In genomic region chr5:98907951-98908350, GRCh38 we compare ENCODE assay signal across 19 cellular contexts. TPM values are rescaled to one million over a fixed set of nuclear protein-coding genes. Genes with fewer than 3 reads are reported as not detected.
DNase-seq lines count a peak whose midpoint lies in the region; ATAC-seq and TF ChIP-seq lines count a peak whose summit lies in the region.
"Had no signal": no experiment of that assay in that cellular context is flagged by ENCODE, and none has a peak within 500 bp of the region (broad histone marks: within the 10 kb centered on the region; RNA-seq: fewer than 3 reads in every experiment).

No MANE protein-coding gene starts in this region.

- no peak overlapping the region for H3K4me3 ChIP-seq in CD4-positive, CD25-positive, alpha-beta regulatory T cell (ENCODE audit: low read depth, low read length)
- H3K4me3 ChIP-seq in naive thymus-derived CD4-positive, alpha-beta T cell (ENCODE audit: low read length): no peak overlapping the region
- H3K4me3 ChIP-seq: breast epithelium, thyroid gland had no signal

- no peak for TF ChIP-seq CTCF in Calu3 (IDR thresholded peaks at IDR 0.05; ENCODE audit: unreplicated experiment)

- POLR2A ChIA-PET in activated CD8-positive, alpha-beta T cell treated with anti-CD3 and anti-CD28 coated beads, Interleukin-2, amount 10 ng/mL, durations not matched to agents 7 days and 5 days (lab: Charles Lee): interaction anchor here (0.9 to 1.3 kb wide), 2 partner anchors 21 to 22 kb away, joined by 3 read pairs; partner anchors contain the start of gene CHD1
- POLR2A ChIA-PET in naive thymus-derived CD4-positive, alpha-beta T cell (lab: Charles Lee): interaction anchor here (0.6 to 2.4 kb wide), 8 partner anchors 10 to 155 kb away, joined by 3 to 19 read pairs (median 4); partner anchors contain the start of gene CHD1

- ATAC-seq in CD4-positive, CD25-positive, alpha-beta regulatory T cell (ENCODE audit: low read depth in 2 of 2): no peak
- ATAC-seq in activated CD8-positive, alpha-beta T cell treated with anti-CD3 and anti-CD28 coated beads, Interleukin-2, amount 10 ng/mL, durations not matched to agents 7 days and 5 days: no peak
- ATAC-seq in naive thymus-derived CD4-positive, alpha-beta T cell: no peak
- ATAC-seq: foreskin keratinocyte, left cardiac atrium had no signal

- H3K27me3 Mint-ChIP-seq in CD4-positive, CD25-positive, alpha-beta regulatory T cell: no peaks in the 10 kb centered on the region
- no peaks in the 10 kb centered on the region for H3K27me3 Mint-ChIP-seq in Calu3 (ENCODE audit: unreplicated experiment)
- no peaks in the 10 kb centered on the region for H3K27me3 Mint-ChIP-seq in activated CD8-positive, alpha-beta T cell treated with anti-CD3 and anti-CD28 coated beads, Interleukin-2, amount 10 ng/mL, durations not matched to agents 7 days and 5 days (ENCODE audit: low read depth)
- no peaks in the 10 kb centered on the region for H3K27me3 Mint-ChIP-seq in naive thymus-derived CD4-positive, alpha-beta T cell

- H3K27ac Mint-ChIP-seq in CD4-positive, CD25-positive, alpha-beta regulatory T cell: peak overlapping the region in 1 of 3 donors; percentile 23
- peak overlapping the region; percentile 57 for H3K27ac Mint-ChIP-seq in Calu3 (ENCODE audit: unreplicated experiment)
- H3K27ac Mint-ChIP-seq in activated CD8-positive, alpha-beta T cell treated with anti-CD3 and anti-CD28 coated beads, Interleukin-2, amount 10 ng/mL, durations not matched to agents 7 days and 5 days: peak overlapping the region; percentile 7
- peak overlapping the region in 8 of 9 donors; percentile 6 to 86 (median 50) for H3K27ac Mint-ChIP-seq in naive thymus-derived CD4-positive, alpha-beta T cell

- H3K4me1 Mint-ChIP-seq in CD4-positive, CD25-positive, alpha-beta regulatory T cell: peaks cover 50 to 75% (median 59%) of the 10 kb centered on the region in 4 donors
- peaks cover 67% of the 10 kb centered on the region for H3K4me1 Mint-ChIP-seq in Calu3 (ENCODE audit: low read depth, unreplicated experiment)
- H3K4me1 Mint-ChIP-seq in activated CD8-positive, alpha-beta T cell treated with anti-CD3 and anti-CD28 coated beads, Interleukin-2, amount 10 ng/mL, durations not matched to agents 7 days and 5 days (ENCODE audit: low read depth): peaks cover 23% of the 10 kb centered on the region
- H3K4me1 Mint-ChIP-seq in naive thymus-derived CD4-positive, alpha-beta T cell: peaks cover 36 to 77% (median 64%) of the 10 kb centered on the region in 7 donors

- H3K27ac ChIP-seq in CD4-positive, CD25-positive, alpha-beta regulatory T cell (ENCODE audit: insufficient read depth, low read length, poor library complexity, severe bottlenecking): peak overlapping the region; percentile 60
- H3K27ac ChIP-seq in naive thymus-derived CD4-positive, alpha-beta T cell (ENCODE audit: low read depth, low read length): no peak overlapping the region
- H3K27ac ChIP-seq: breast epithelium, foreskin keratinocyte, thyroid gland had no signal

- peaks cover 0 to 3% (median 0%) of the 10 kb centered on the region in 7 donors for H3K9me3 Mint-ChIP-seq in CD4-positive, CD25-positive, alpha-beta regulatory T cell
- H3K9me3 Mint-ChIP-seq in Calu3 (ENCODE audit: low read depth, unreplicated experiment): no peaks in the 10 kb centered on the region
- no peaks in the 10 kb centered on the region for H3K9me3 Mint-ChIP-seq in activated CD8-positive, alpha-beta T cell treated with anti-CD3 and anti-CD28 coated beads, Interleukin-2, amount 10 ng/mL, durations not matched to agents 7 days and 5 days (ENCODE audit: insufficient read depth)
- no peaks in the 10 kb centered on the region for H3K9me3 Mint-ChIP-seq in naive thymus-derived CD4-positive, alpha-beta T cell

- H3K36me3 ChIP-seq in CD4-positive, CD25-positive, alpha-beta regulatory T cell (ENCODE audit: control insufficient read depth, insufficient read depth, low read length): peaks cover 29% of the 10 kb centered on the region
- peaks cover 0 to 12% (median 4%) of the 10 kb centered on the region in 3 experiments for H3K36me3 ChIP-seq in naive thymus-derived CD4-positive, alpha-beta T cell (ENCODE audit: control insufficient read depth in 2 of 3, insufficient read depth in 3 of 3, low read length in 3 of 3)
- H3K36me3 ChIP-seq: breast epithelium, thyroid gland had no signal

- no peaks in the 10 kb centered on the region for H3K27me3 ChIP-seq in CD4-positive, CD25-positive, alpha-beta regulatory T cell (ENCODE audit: control insufficient read depth, insufficient read depth, low read length)
- H3K27me3 ChIP-seq in naive thymus-derived CD4-positive, alpha-beta T cell (ENCODE audit: control insufficient read depth in 2 of 2, insufficient read depth in 2 of 2, low read length in 2 of 2): no peaks in the 10 kb centered on the region
- H3K27me3 ChIP-seq: breast epithelium, foreskin keratinocyte, thyroid gland had no signal

- H3K36me3 Mint-ChIP-seq in CD4-positive, CD25-positive, alpha-beta regulatory T cell: peaks cover 9% of the 10 kb centered on the region
- H3K36me3 Mint-ChIP-seq in Calu3 (ENCODE audit: insufficient read depth, unreplicated experiment): peaks cover 31% of the 10 kb centered on the region
- peaks cover 28% of the 10 kb centered on the region for H3K36me3 Mint-ChIP-seq in activated CD8-positive, alpha-beta T cell treated with anti-CD3 and anti-CD28 coated beads, Interleukin-2, amount 10 ng/mL, durations not matched to agents 7 days and 5 days (ENCODE audit: low read depth)
- H3K36me3 Mint-ChIP-seq in naive thymus-derived CD4-positive, alpha-beta T cell: peaks cover 0 to 19% (median 8%) of the 10 kb centered on the region in 5 donors

- intact Hi-C loops in Calu3 (cut with micrococcal nuclease; ENCODE audit: unreplicated experiment): loop anchor here (2.0 kb wide), 1 partner anchor 13 kb away; no protein-coding TSS in a partner anchor
- intact Hi-C loops in naive thymus-derived CD4-positive, alpha-beta T cell (cut with micrococcal nuclease): loop anchor here in 1 of 2 donors (5.0 kb wide), 2 partner anchors 136 to 1726 kb away; partner anchors contain the start of genes RGMB and RIOK2

- peaks cover 40% of the 10 kb centered on the region for H3K4me1 ChIP-seq in CD4-positive, CD25-positive, alpha-beta regulatory T cell (ENCODE audit: control insufficient read depth, insufficient read depth, low read length, poor library complexity, severe bottlenecking)
- H3K4me1 ChIP-seq in naive thymus-derived CD4-positive, alpha-beta T cell (ENCODE audit: control insufficient read depth in 2 of 2, insufficient read depth in 2 of 2, low read length in 2 of 2): peaks cover 12 to 16% of the 10 kb centered on the region in 2 donors
- H3K4me1 ChIP-seq: breast epithelium had no signal

- BruUV-seq in Calu3 (replicated peaks; lab: Mats Ljungman, UMichigan): no TSS peak

- H3K4me3 Mint-ChIP-seq in CD4-positive, CD25-positive, alpha-beta regulatory T cell: peak overlapping the region in 1 of 4 donors; percentile 15
- no peak overlapping the region for H3K4me3 Mint-ChIP-seq in Calu3 (ENCODE audit: low read depth, unreplicated experiment)
- no peak overlapping the region for H3K4me3 Mint-ChIP-seq in activated CD8-positive, alpha-beta T cell treated with anti-CD3 and anti-CD28 coated beads, Interleukin-2, amount 10 ng/mL, durations not matched to agents 7 days and 5 days
- H3K4me3 Mint-ChIP-seq in naive thymus-derived CD4-positive, alpha-beta T cell: peak overlapping the region in 4 of 10 donors; percentile 0 to 61 (median 18)

- DNase-seq in CD4-positive, CD25-positive, alpha-beta regulatory T cell: no peak
- DNase-seq in Calu3 (no peak), NCI-H510A (lab: John Stamatoyannopoulos, UW) (no peak), COR-L47 (lab: John Stamatoyannopoulos, UW) (no peak), anterior cingulate cortex (lab: John Stamatoyannopoulos, UW) (no peak)
- no peak for DNase-seq in activated CD8-positive, alpha-beta T cell treated with anti-CD3 and anti-CD28 coated beads, Interleukin-2, amount 10 ng/mL, durations not matched to agents 7 days and 5 days
- DNase-seq in naive thymus-derived CD4-positive, alpha-beta T cell: no peak
- DNase-seq: activated CD4-positive, alpha-beta T cell treated with anti-CD3 and anti-CD28 coated beads, Interleukin-2, amount 50 U/mL, for 4 hours; activated T-cell treated with anti-CD3 and anti-CD28 coated beads, Interleukin-2, amount 50 U/mL, for 48 hours; dermis blood vessel endothelial cell; foreskin keratinocyte; GDM1; Karpas-422; left cardiac atrium; NCI-H1092 treated with DMSO at 0.1 percent for 48 hours; NCI-H2081 treated with DMSO at 0.1 percent for 48 hours; NCI-H510A treated with DMSO at 0.1 percent for 48 hours; thyroid gland had no signal

- CTCF ChIA-PET in Calu3 (lab: Charles Lee): interaction anchor here (0.6 to 1.5 kb wide), 2 partner anchors 146 to 152 kb away, joined by 3 to 4 read pairs; no protein-coding TSS in a partner anchor
- CTCF ChIA-PET in activated CD8-positive, alpha-beta T cell treated with anti-CD3 and anti-CD28 coated beads, Interleukin-2, amount 10 ng/mL, durations not matched to agents 7 days and 5 days (lab: Charles Lee): interaction anchor here (1.8 to 5.7 kb wide), 2 partner anchors 19 to 153 kb away, joined by 3 to 43 read pairs; no protein-coding TSS in a partner anchor
- CTCF ChIA-PET in naive thymus-derived CD4-positive, alpha-beta T cell (lab: Charles Lee): interaction anchor here (2.2 kb wide), 2 partner anchors 152 to 155 kb away, joined by 11 to 27 read pairs; no protein-coding TSS in a partner anchor

- H3K9me3 ChIP-seq in CD4-positive, CD25-positive, alpha-beta regulatory T cell (ENCODE audit: control insufficient read depth in 2 of 2, low read length in 2 of 2): no peaks in the 10 kb centered on the region
- H3K9me3 ChIP-seq in naive thymus-derived CD4-positive, alpha-beta T cell (ENCODE audit: control insufficient read depth in 2 of 3, low read length in 3 of 3): no peaks in the 10 kb centered on the region
- H3K9me3 ChIP-seq: breast epithelium, thyroid gland had no signal

RNA-seq across cellular contexts. Expression of gene CHD1, which starts 20.9 kb away (rescaled TPM):
- 172 TPM for total RNA-seq in CD4-positive, CD25-positive, alpha-beta regulatory T cell
- 10 to 100 TPM in 1 of 4 donors, 1 to 10 TPM in 3; 7.8 to 12.3 (median 8.6) TPM for polyA plus RNA-seq in CD4-positive, CD25-positive, alpha-beta regulatory T cell
- 79.7 and 91.6 TPM in 2 replicates for total RNA-seq in Calu3 (2022)
- total RNA-seq in activated CD8-positive, alpha-beta T cell treated with anti-CD3 and anti-CD28 coated beads, Interleukin-2, amount 10 ng/mL, durations not matched to agents 7 days and 5 days: 10 to 100 TPM; 44.5 to 46.0 TPM
- total RNA-seq in naive thymus-derived CD4-positive, alpha-beta T cell: 100 to 1,000 TPM in 2 of 5 experiments, 10 to 100 TPM in 3; 51.8 to 134 (median 92.4) TPM
- polyA plus RNA-seq in naive thymus-derived CD4-positive, alpha-beta T cell: 10 to 100 TPM in 1 of 2 donors, 1 to 10 TPM in 1; 9.1 to 13.1 TPM
